ENCODE assay signal across 24 cellular contexts in genomic region chr13:59700281-59700680, GRCh38.
DNase-seq lines count a peak whose midpoint lies in the region; ATAC-seq and TF ChIP-seq lines count a peak whose summit lies in the region.
"Had no signal": no experiment of that assay in that cellular context is flagged by ENCODE, and none has a peak within 500 bp of the region (broad histone marks: within the 10 kb centered on the region; RNA-seq: fewer than 3 reads in every experiment).

No MANE protein-coding gene starts in this region.

- intact Hi-C loops in OCI-LY7 (cut with micrococcal nuclease; ENCODE audit: unreplicated experiment), result no loop called here

- no peak for ATAC-seq in GM19035 (IDR thresholded peaks at IDR 0.05; ENCODE audit: unreplicated experiment)
- ATAC-seq: activated CD4-positive, alpha-beta T cell treated with anti-CD3 and anti-CD28 coated beads for 36 hours; body of pancreas; HCT116; PC-3; stimulated activated effector memory CD8-positive, alpha-beta T cell treated with anti-CD3 and anti-CD28 coated beads, Interleukin-12 subunit alpha, Interleukin-12 subunit beta, amount 100 ng/mL, for 72 hours had no signal

- no peaks in the 10 kb centered on the region for H3K79me2 ChIP-seq in OCI-LY7 (ENCODE audit: insufficient read depth, low read depth, low read length)

- H2AFZ ChIP-seq in OCI-LY7 (ENCODE audit: low read length), result no peak overlapping the region

- TF ChIP-seq CTCF in fibroblast of pulmonary artery (IDR thresholded peaks at IDR 0.05; ENCODE audit: low read length, missing control alignments) (no peak), OCI-LY7 (conservative IDR thresholded peaks at IDR 0.05; ENCODE audit: low read length) (no peak)

- H3K4me1 ChIP-seq in skeletal muscle satellite cell (ENCODE audit: control insufficient read depth, insufficient read depth, low read length), result peaks cover 8% of the 10 kb centered on the region
- H3K4me1 ChIP-seq in OCI-LY7 (ENCODE audit: insufficient read depth, low read length, poor library complexity, severe bottlenecking), result no peaks in the 10 kb centered on the region
- H3K4me1 ChIP-seq: body of pancreas, right atrium auricular region had no signal

- no peaks in the 10 kb centered on the region for H3K9me2 ChIP-seq in OCI-LY7 (ENCODE audit: insufficient read depth, low read length)

- no peak overlapping the region for H3K4me3 ChIP-seq in fibroblast of pulmonary artery (replicated peaks; ENCODE audit: low read depth, low read length)
- no peak overlapping the region for H3K4me3 ChIP-seq in skeletal muscle satellite cell (ENCODE audit: low read length)
- no peak overlapping the region for H3K4me3 ChIP-seq in OCI-LY7 (ENCODE audit: low read depth, low read length, poor library complexity, severe bottlenecking)
- H3K4me3 ChIP-seq: body of pancreas, lung, right atrium auricular region had no signal

- H3K27ac ChIP-seq in OCI-LY7 (ENCODE audit: low read depth, low read length, poor library complexity, severe bottlenecking), result no peak overlapping the region
- H3K27ac ChIP-seq: body of pancreas, right atrium auricular region had no signal

- H3K4me2 ChIP-seq in skeletal muscle satellite cell (ENCODE audit: low read length) (peak overlapping the region; percentile 6), OCI-LY7 (ENCODE audit: low read length) (no peak overlapping the region)

- CTCF ChIA-PET in OCI-LY7 (lab: Charles Lee; ENCODE audit: unreplicated experiment), result no interaction called here

- H3K9ac ChIP-seq in skeletal muscle satellite cell (ENCODE audit: low read depth, low read length), result no peak overlapping the region

- H3K9me3 ChIP-seq in skeletal muscle satellite cell (replicated peaks; ENCODE audit: low read length), result no peaks in the 10 kb centered on the region
- no peaks in the 10 kb centered on the region for H3K9me3 ChIP-seq in OCI-LY7 (ENCODE audit: low read length)
- H3K9me3 ChIP-seq: body of pancreas, right atrium auricular region had no signal

- H3K27me3 ChIP-seq in skeletal muscle satellite cell (ENCODE audit: control insufficient read depth, insufficient read depth, low read length), result no peaks in the 10 kb centered on the region
- H3K27me3 ChIP-seq: body of pancreas, right atrium auricular region had no signal

- H3K36me3 ChIP-seq in skeletal muscle satellite cell (ENCODE audit: insufficient read depth, low read length) (no peaks in the 10 kb centered on the region), OCI-LY7 (ENCODE audit: insufficient read depth, low read length) (no peaks in the 10 kb centered on the region)
- H3K36me3 ChIP-seq: right atrium auricular region had no signal

- DNase-seq in EL (peak; percentile 85), M059J (ENCODE audit: low read depth) (peak; percentile 43), fibroblast of pulmonary artery (ENCODE audit: low read depth) (peak; percentile 11), OCI-LY7 (ENCODE audit: low spot score) (no peak), AG08396 (ENCODE audit: low spot score) (no peak)
- DNase-seq: activated CD4-positive, alpha-beta T cell treated with anti-CD3 and anti-CD28 coated beads for 36 hours; activated gamma-delta T cell; body of pancreas; CD4-positive, CD25-positive, alpha-beta regulatory T cell; DMS 273 treated with DMSO at 0.1 percent for 48 hours; Kasumi-1; NCI-H1048; NCI-H187 treated with DMSO at 0.1 percent for 48 hours; NCI-H524 treated with DMSO at 0.1 percent for 48 hours; PC-3; Right ventricle myocardium superior; stimulated activated CD4-positive, alpha-beta T cell treated with anti-CD3 and anti-CD28 coated beads, Interleukin-12 subunit alpha, Interleukin-12 subunit beta, amount 100 ng/mL, for 4 hours; stimulated activated CD4-positive, alpha-beta T cell treated with anti-CD3 and anti-CD28 coated beads, Interleukin-4, amount 100 ng/mL, for 1 hour had no signal

- POLR2A ChIA-PET in OCI-LY7 (lab: Charles Lee), result interaction anchor here (0.6 to 1.4 kb wide), 3 partner anchors 19 to 141 kb away, joined by 3 to 4 read pairs (median 3); no protein-coding TSS in a partner anchor

- H4K20me1 ChIP-seq in OCI-LY7 (ENCODE audit: insufficient read depth, low read length), result no peaks in the 10 kb centered on the region

- BruUV-seq in OCI-LY7 (replicated peaks; lab: Mats Ljungman, UMichigan), result no TSS peak

Comparison
In these comparisons a context has a peak if more than half of its experiments do, and no peak if none do; other contexts are left out.
1. DNase-seq: peak in EL (single experiment), M059J (single experiment) and fibroblast of pulmonary artery (single experiment); none in OCI-LY7 (single experiment) and AG08396 (single experiment).